In genomic region chr6:30213654-30213998, GRCh38 we compare ENCODE assay signal across 8 cellular contexts. TPM values are rescaled to one million over a fixed set of nuclear protein-coding genes. Genes with fewer than 3 reads are reported as not detected.
DNase-seq lines count a peak whose midpoint lies in the region; ATAC-seq, FAIRE-seq and TF ChIP-seq lines count a peak whose summit lies in the region.

No MANE protein-coding gene starts in this region.

- peaks cover 26% of the 10 kb centered on the region for H3K36me3 ChIP-seq in DOHH2 (ENCODE audit: control insufficient read depth, low read length)
- peaks cover 24% of the 10 kb centered on the region for H3K36me3 ChIP-seq in OCI-LY7 (ENCODE audit: insufficient read depth, low read length)
- H3K36me3 ChIP-seq in pancreas, result no peaks in the 10 kb centered on the region

- H2AFZ ChIP-seq in OCI-LY7 (ENCODE audit: low read length), result peak overlapping the region; percentile 72; the same call in 1 of the 2 replicates

- no peak for ATAC-seq in pancreas
- ATAC-seq in GM18909 (IDR thresholded peaks at IDR 0.05; ENCODE audit: poor library complexity, unreplicated experiment), result no peak

- peak overlapping the region; percentile 87 for H3K27ac ChIP-seq in DOHH2 (ENCODE audit: low read depth, low read length)
- H3K27ac ChIP-seq in OCI-LY7 (ENCODE audit: low read depth, low read length, poor library complexity, severe bottlenecking), result peak overlapping the region; percentile 90
- peak overlapping the region; percentile 86 to 99 (median 96) for H3K27ac ChIP-seq in pancreas

- peaks cover 14% of the 10 kb centered on the region for H3F3A ChIP-seq in DOHH2 (ENCODE audit: control insufficient read depth, insufficient read depth)

- H3K4me3 ChIP-seq in DOHH2 (ENCODE audit: low read length), result peak overlapping the region; percentile 88
- H3K4me3 ChIP-seq in OCI-LY7 (ENCODE audit: low read depth, low read length, poor library complexity, severe bottlenecking), result peak overlapping the region; percentile 93
- H3K4me3 ChIP-seq in epithelial cell of esophagus (ENCODE audit: low read length), result peak overlapping the region; percentile 97
- H3K4me3 ChIP-seq in pancreas, result peak overlapping the region; percentile 45 to 95 (median 80)

- FAIRE-seq in pancreas (lab: Jason Lieb, UNC), result no peak

- H3K27me3 ChIP-seq in DOHH2 (ENCODE audit: control insufficient read depth, low read length) (no peaks in the 10 kb centered on the region), pancreas (no peaks in the 10 kb centered on the region)

- intact Hi-C loops in OCI-LY7 (cut with micrococcal nuclease; ENCODE audit: unreplicated experiment), result loop anchor here (2.0 to 5.0 kb wide), 3 partner anchors 45 to 131 kb away; partner anchors contain the start of genes RPP21 and TRIM39
- intact Hi-C loops in pancreas (cut with DNase I), result no loop called here

- H3K79me2 ChIP-seq in DOHH2 (ENCODE audit: control insufficient read depth, low read length), result peaks cover 45% of the 10 kb centered on the region
- H3K79me2 ChIP-seq in OCI-LY7 (ENCODE audit: insufficient read depth, low read depth, low read length), result peaks cover 44% of the 10 kb centered on the region

- H4K20me1 ChIP-seq in DOHH2 (ENCODE audit: control insufficient read depth, insufficient read depth, low read depth, low read length), result peaks cover 7% of the 10 kb centered on the region; the same call in 1 of the 2 replicates
- H4K20me1 ChIP-seq in OCI-LY7 (ENCODE audit: insufficient read depth, low read length), result peaks cover 24% of the 10 kb centered on the region

- H3K4me2 ChIP-seq in DOHH2 (ENCODE audit: low read length) (peak overlapping the region; percentile 87), OCI-LY7 (ENCODE audit: low read length) (peak overlapping the region; percentile 75)

- CTCF ChIA-PET in OCI-LY7 (lab: Charles Lee; ENCODE audit: unreplicated experiment), result interaction anchor here (0.5 kb wide), 1 partner anchor 78 kb away, joined by 3 read pairs; no protein-coding TSS in a partner anchor

- peaks cover 62% of the 10 kb centered on the region for H3K4me1 ChIP-seq in DOHH2 (ENCODE audit: control insufficient read depth, low read length)
- H3K4me1 ChIP-seq in OCI-LY7 (ENCODE audit: insufficient read depth, low read length, poor library complexity, severe bottlenecking), result peaks cover 64% of the 10 kb centered on the region
- H3K4me1 ChIP-seq in pancreas, result peaks cover 5 to 20% (median 18%) of the 10 kb centered on the region in 3 donors

- POLR2A ChIA-PET in OCI-LY7 (lab: Charles Lee), result interaction anchor here (0.5 to 1.4 kb wide), 3 partner anchors 12 to 250 kb away, joined by 3 read pairs; no protein-coding TSS in a partner anchor

- H3K9me2 ChIP-seq in DOHH2 (replicated peaks; ENCODE audit: control insufficient read depth, low read length) (no peaks in the 10 kb centered on the region), OCI-LY7 (ENCODE audit: insufficient read depth, low read length) (no peaks in the 10 kb centered on the region)

- TF ChIP-seq CTCF in DOHH2 (IDR thresholded peaks at IDR 0.05; ENCODE audit: low read depth, low read length, poor library complexity, severe bottlenecking), result peak; percentile 32
- TF ChIP-seq CTCF in OCI-LY7 (conservative IDR thresholded peaks at IDR 0.05; ENCODE audit: low read length), result 0 out of 2 replicates have a peak, but pooled peaks have one; percentile 38
- no peak for TF ChIP-seq CTCF in epithelial cell of esophagus (IDR thresholded peaks at IDR 0.05; ENCODE audit: insufficient read depth, low read depth, low read length, missing control alignments)
- TF ChIP-seq CTCF in pancreas (IDR thresholded peaks at IDR 0.05), result no peak

- WGBS in pancreas, 2 donors, result 0% methylated on average over 16 of the region's 16 CpGs

- TSS peak; percentile 91 for BruUV-seq in OCI-LY7 (replicated peaks; lab: Mats Ljungman, UMichigan)

- no peak for DNase-seq in OCI-LY7 (ENCODE audit: low spot score)
- no peak for DNase-seq in epithelial cell of esophagus (ENCODE audit: low read depth)
- no peak for DNase-seq in pancreas
- no peak for DNase-seq in NCI-H146 treated with DMSO at 0.1 percent for 48 hours (lab: John Stamatoyannopoulos, UW; ENCODE audit: unreplicated experiment)
- DNase-seq in activated CD8-positive, alpha-beta memory T cell treated with anti-CD3 and anti-CD28 coated beads for 24 hours, result no peak
- no peak for DNase-seq in SHP77 (lab: John Stamatoyannopoulos, UW)

- H3K9me3 ChIP-seq in DOHH2 (ENCODE audit: control insufficient read depth, insufficient read depth, low read length) (no peaks in the 10 kb centered on the region), OCI-LY7 (ENCODE audit: low read length) (no peaks in the 10 kb centered on the region), pancreas (no peaks in the 10 kb centered on the region)

RNA-seq across cellular contexts. Expression of gene TRIM26, which starts 0.4 kb away (rescaled TPM):
- 53.2 and 55.0 TPM in 2 replicates for total RNA-seq in OCI-LY7 (2014; rRNA removed; shearing (Covaris generic))
- total RNA-seq in OCI-LY7 (2022), result 53.3 and 55.5 TPM in 2 replicates
- 10 to 100 TPM; 12.1 to 25.3 (median 18.7) TPM for total RNA-seq in pancreas
- polyA plus RNA-seq in pancreas, result 10 to 100 TPM; 24.6 to 25.8 TPM

RNA-seq across cellular contexts. Expression of gene TRIM15, which starts 50.3 kb away (rescaled TPM):
- total RNA-seq in OCI-LY7 (2014; rRNA removed; shearing (Covaris generic)), result not detected in 2 replicates
- not detected in 2 replicates for total RNA-seq in OCI-LY7 (2022)
- under 1 TPM in 4 of 6 donors, not detected in 2; 0.12 to 0.35 (median 0.20) TPM for total RNA-seq in pancreas
- polyA plus RNA-seq in pancreas, result under 1 TPM in 1 of 2 donors, not detected in 1; 0.16 TPM

RNA-seq across cellular contexts. Expression of gene TRIM10, which starts 52.6 kb away (rescaled TPM):
- not detected in 2 replicates for total RNA-seq in OCI-LY7 (2014; rRNA removed; shearing (Covaris generic))
- total RNA-seq in OCI-LY7 (2022), result not detected in 2 replicates
- total RNA-seq in pancreas, result under 1 TPM in 1 of 6 donors, not detected in 5; 0.03 TPM
- polyA plus RNA-seq in pancreas, result under 1 TPM in 1 of 2 donors, not detected in 1; 0.02 TPM

Comparison
In these comparisons a context has a peak if more than half of its experiments do, and no peak if none do; other contexts are left out.
1. CTCF ChIP-seq: peak in DOHH2 (single experiment) and OCI-LY7 (single experiment); none in epithelial cell of esophagus (single experiment) and pancreas (0 of 4).
2. Peak in every context shown above with its lines, with median percentiles within 50 percentile points of each other: H3K27ac ChIP-seq and H3K4me3 ChIP-seq.